Comparison of ENCODE assay signal across 26 cellular contexts in the genomic region with DNA sequence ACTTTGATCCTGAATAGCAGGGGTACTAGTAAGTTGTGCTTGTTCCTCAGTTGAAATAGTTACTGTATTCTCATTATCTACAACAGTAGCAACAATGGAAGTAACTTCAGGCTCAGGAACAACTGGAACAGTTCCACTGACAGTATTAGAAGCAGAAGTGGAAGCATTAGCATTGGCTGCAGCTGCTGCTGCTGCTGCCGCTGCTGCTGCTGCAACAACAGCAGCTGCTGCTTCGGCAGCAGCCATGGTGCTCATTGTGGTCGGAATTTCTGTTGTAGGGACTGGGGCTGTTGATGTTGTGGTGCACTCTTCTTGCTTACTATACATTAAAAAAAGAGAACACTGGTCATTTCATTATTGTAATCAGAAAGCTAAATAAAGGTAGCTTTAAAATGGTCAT.
"Had no signal": no experiment of that assay in that cellular context is flagged by ENCODE, and none has a peak within 500 bp of the region (broad histone marks: within the 10 kb centered on the region; RNA-seq: fewer than 3 reads in every experiment).

No MANE protein-coding gene starts in this region.

- H3K4me3 ChIP-seq: ascending aorta, cardiac muscle cell, SJSA1 had no signal

- H3K4me1 Mint-ChIP-seq: activated naive CD8-positive, alpha-beta T cell treated with anti-CD3 and anti-CD28 coated beads, Interleukin-2, amount 10 ng/mL, durations not matched to agents 7 days and 5 days; central memory CD8-positive, alpha-beta T cell had no signal

- H3K27ac ChIP-seq: ascending aorta, cardiac muscle cell, SJSA1 had no signal

- ATAC-seq: activated CD8-positive, alpha-beta T cell treated with anti-CD3 and anti-CD28 coated beads for 36 hours; activated T-cell treated with anti-CD3 and anti-CD28 coated beads, Interleukin-2, amount 50 U/mL, for 72 hours; activated T-helper 17 cell treated with anti-CD3 and anti-CD28 coated beads, Interleukin-2, amount 50 U/mL, for 72 hours; Panc1 had no signal

- H3K27me3 Mint-ChIP-seq: activated CD4-positive, alpha-beta T cell treated with anti-CD3 and anti-CD28 coated beads, Interleukin-2, amount 10 ng/mL, durations not matched to agents 24 days and 14 days; activated CD8-positive, alpha-beta T cell treated with anti-CD3 and anti-CD28 coated beads for 36 hours; activated naive CD8-positive, alpha-beta T cell treated with anti-CD3 and anti-CD28 coated beads, Interleukin-2, amount 10 ng/mL, durations not matched to agents 7 days and 5 days; activated T-helper 17 cell treated with anti-CD3 and anti-CD28 coated beads, Interleukin-2, amount 50 U/mL, for 72 hours; central memory CD8-positive, alpha-beta T cell had no signal

- H3K9me3 ChIP-seq: ascending aorta, SJSA1 had no signal

- H3K4me1 ChIP-seq: ascending aorta, SJSA1 had no signal

- H3K4me3 Mint-ChIP-seq: activated CD4-positive, alpha-beta T cell treated with anti-CD3 and anti-CD28 coated beads, Interleukin-2, amount 10 ng/mL, durations not matched to agents 24 days and 14 days; activated CD8-positive, alpha-beta T cell treated with anti-CD3 and anti-CD28 coated beads for 36 hours; activated naive CD8-positive, alpha-beta T cell treated with anti-CD3 and anti-CD28 coated beads, Interleukin-2, amount 10 ng/mL, durations not matched to agents 7 days and 5 days; activated T-cell treated with anti-CD3 and anti-CD28 coated beads, Interleukin-2, amount 50 U/mL, for 72 hours; activated T-helper 17 cell treated with anti-CD3 and anti-CD28 coated beads, Interleukin-2, amount 50 U/mL, for 72 hours; central memory CD8-positive, alpha-beta T cell; T-helper 2 cell treated with Interferon-gamma antibody and Interleukin-4, amounts not matched to agents 5 μg/mL and 100 μg/mL, for 36 hours had no signal

- H3K27me3 ChIP-seq: ascending aorta, cardiac muscle cell, SJSA1 had no signal

- DNase-seq: activated CD4-positive, alpha-beta T cell treated with anti-CD3 and anti-CD28 coated beads, Interleukin-2, amount 10 ng/mL, durations not matched to agents 24 days and 14 days; activated CD4-positive, alpha-beta T cell treated with anti-CD3 and anti-CD28 coated beads, Interleukin-2, amount 50 U/mL, for 4 hours; activated CD8-positive, alpha-beta T cell treated with anti-CD3 and anti-CD28 coated beads for 36 hours; activated effector memory CD4-positive, alpha-beta T cell treated with anti-CD3 and anti-CD28 coated beads, Interleukin-2, amount 50 U/mL, for 16 hours; activated naive CD4-positive, alpha-beta T cell; activated naive CD4-positive, alpha-beta T cell treated with anti-CD3 and anti-CD28 coated beads, Interleukin-2, amount 50 U/mL, for 16 hours; activated naive CD8-positive, alpha-beta T cell treated with anti-CD3 and anti-CD28 coated beads, Interleukin-2, amount 10 ng/mL, durations not matched to agents 7 days and 5 days; activated T-cell treated with anti-CD3 and anti-CD28 coated beads, Interleukin-2, amount 50 U/mL, for 1 hour; activated T-cell treated with anti-CD3 and anti-CD28 coated beads, Interleukin-2, amount 50 U/mL, for 72 hours; amygdala; NCI-H1092; NCI-H1436 treated with DMSO at 0.1 percent for 48 hours; NCI-H1694 treated with DMSO at 0.1 percent for 48 hours; NCI-H2029; NCI-H345; NCI-H524 treated with DMSO at 0.1 percent for 48 hours; SHP77; SW 1271; T-helper 1 cell had no signal

- H3K27ac Mint-ChIP-seq: activated CD4-positive, alpha-beta T cell treated with anti-CD3 and anti-CD28 coated beads, Interleukin-2, amount 10 ng/mL, durations not matched to agents 24 days and 14 days; activated CD8-positive, alpha-beta T cell treated with anti-CD3 and anti-CD28 coated beads for 36 hours; activated naive CD8-positive, alpha-beta T cell treated with anti-CD3 and anti-CD28 coated beads, Interleukin-2, amount 10 ng/mL, durations not matched to agents 7 days and 5 days; activated T-helper 17 cell treated with anti-CD3 and anti-CD28 coated beads, Interleukin-2, amount 50 U/mL, for 72 hours; T-helper 2 cell treated with Interferon-gamma antibody and Interleukin-4, amounts not matched to agents 5 μg/mL and 100 μg/mL, for 36 hours had no signal
